ENCODE assay signal across 11 cellular contexts in genomic region chr1:84692391-84692790, GRCh38. TPM values are rescaled to one million over a fixed set of nuclear protein-coding genes. Genes with fewer than 3 reads are reported as not detected.
DNase-seq lines count a peak whose midpoint lies in the region; ATAC-seq and TF ChIP-seq lines count a peak whose summit lies in the region.
"Had no signal": no experiment of that assay in that cellular context is flagged by ENCODE, and none has a peak within 500 bp of the region (broad histone marks: within the 10 kb centered on the region; RNA-seq: fewer than 3 reads in every experiment).

No MANE protein-coding gene starts in this region.

- peaks cover 4% of the 10 kb centered on the region for H3K36me3 Mint-ChIP-seq in activated CD8-positive, alpha-beta memory T cell treated with anti-CD3 and anti-CD28 coated beads, Interleukin-2, amount 10 ng/mL, durations not matched to agents 7 days and 5 days
- no peaks in the 10 kb centered on the region for H3K36me3 Mint-ChIP-seq in activated naive CD8-positive, alpha-beta T cell treated with anti-CD3 and anti-CD28 coated beads, Interleukin-2, amount 50 U/mL, for 24 hours (ENCODE audit: low read depth)

- H3K36me3 ChIP-seq in smooth muscle cell (ENCODE audit: low read depth) (no peaks in the 10 kb centered on the region), mammary epithelial cell (ENCODE audit: insufficient read depth, low read length) (no peaks in the 10 kb centered on the region)
- H3K36me3 ChIP-seq: ovary, suprapubic skin had no signal

- ATAC-seq in activated CD8-positive, alpha-beta memory T cell treated with anti-CD3 and anti-CD28 coated beads, Interleukin-2, amount 10 ng/mL, durations not matched to agents 7 days and 5 days = no peak
- no peak for ATAC-seq in activated naive CD8-positive, alpha-beta T cell treated with anti-CD3 and anti-CD28 coated beads, Interleukin-2, amount 50 U/mL, for 24 hours
- ATAC-seq in GM18861 (IDR thresholded peaks at IDR 0.05; ENCODE audit: unreplicated experiment) = no peak

- H3K27ac Mint-ChIP-seq in activated CD8-positive, alpha-beta memory T cell treated with anti-CD3 and anti-CD28 coated beads, Interleukin-2, amount 10 ng/mL, durations not matched to agents 7 days and 5 days = peak overlapping the region; percentile 81
- peak overlapping the region; percentile 84 for H3K27ac Mint-ChIP-seq in activated naive CD8-positive, alpha-beta T cell treated with anti-CD3 and anti-CD28 coated beads, Interleukin-2, amount 50 U/mL, for 24 hours

- no TSS peak for BruUV-seq in mammary epithelial cell (replicated peaks; lab: Mats Ljungman, UMichigan)

- H3K9me3 Mint-ChIP-seq in activated CD8-positive, alpha-beta memory T cell treated with anti-CD3 and anti-CD28 coated beads, Interleukin-2, amount 10 ng/mL, durations not matched to agents 7 days and 5 days (ENCODE audit: low read depth) = no peaks in the 10 kb centered on the region
- H3K9me3 Mint-ChIP-seq in activated naive CD8-positive, alpha-beta T cell treated with anti-CD3 and anti-CD28 coated beads, Interleukin-2, amount 50 U/mL, for 24 hours = no peaks in the 10 kb centered on the region

- no peak overlapping the region for H3K4me3 ChIP-seq in smooth muscle cell
- H3K4me3 ChIP-seq in mammary epithelial cell (replicated peaks in 1 of 3; ENCODE audit: insufficient read depth in 1 of 3, low read depth in 2 of 3, low read length in 3 of 3) = no peak overlapping the region
- H3K4me3 ChIP-seq: ovary, suprapubic skin had no signal

- H2AFZ ChIP-seq in smooth muscle cell (ENCODE audit: low read depth) = no peak overlapping the region
- no peak overlapping the region for H2AFZ ChIP-seq in mammary epithelial cell (ENCODE audit: low read depth, low read length)

- H3K27me3 ChIP-seq in smooth muscle cell (ENCODE audit: low read depth) = no peaks in the 10 kb centered on the region
- H3K27me3 ChIP-seq in mammary epithelial cell (ENCODE audit: insufficient read depth, low read length) = no peaks in the 10 kb centered on the region
- H3K27me3 ChIP-seq: ovary, suprapubic skin had no signal

- H3K27ac ChIP-seq in smooth muscle cell (ENCODE audit: low read depth) (peak overlapping the region; percentile 25), mammary epithelial cell (ENCODE audit: insufficient read depth, low read depth, low read length) (no peak overlapping the region)
- H3K27ac ChIP-seq: ovary, suprapubic skin had no signal

- H3K4me1 ChIP-seq in smooth muscle cell (ENCODE audit: low read depth) = peaks cover 31% of the 10 kb centered on the region
- H3K4me1 ChIP-seq in mammary epithelial cell (ENCODE audit: insufficient read depth, low read length) = peaks cover 17% of the 10 kb centered on the region

- H3K9ac ChIP-seq in smooth muscle cell (ENCODE audit: low read depth) (no peak overlapping the region), mammary epithelial cell (ENCODE audit: insufficient read depth, low read length) (no peak overlapping the region)

- H3F3A ChIP-seq in smooth muscle cell (ENCODE audit: low read depth) = peaks cover 21% of the 10 kb centered on the region

- H3K4me1 Mint-ChIP-seq in activated CD8-positive, alpha-beta memory T cell treated with anti-CD3 and anti-CD28 coated beads, Interleukin-2, amount 10 ng/mL, durations not matched to agents 7 days and 5 days = peaks cover 41% of the 10 kb centered on the region
- H3K4me1 Mint-ChIP-seq in activated naive CD8-positive, alpha-beta T cell treated with anti-CD3 and anti-CD28 coated beads, Interleukin-2, amount 50 U/mL, for 24 hours = peaks cover 50% of the 10 kb centered on the region

- DNase-seq in activated CD8-positive, alpha-beta memory T cell treated with anti-CD3 and anti-CD28 coated beads, Interleukin-2, amount 10 ng/mL, durations not matched to agents 7 days and 5 days = no peak
- DNase-seq in activated CD8-positive, alpha-beta memory T cell treated with anti-CD3 and anti-CD28 coated beads for 24 hours = no peak
- peak; percentile 5 for DNase-seq in MV-4-11 (lab: John Stamatoyannopoulos, UW)
- no peak for DNase-seq in activated naive CD8-positive, alpha-beta T cell treated with anti-CD3 and anti-CD28 coated beads, Interleukin-2, amount 50 U/mL, for 24 hours
- no peak for DNase-seq in smooth muscle cell (lab: John Stamatoyannopoulos, UW; ENCODE audit: unreplicated experiment)
- DNase-seq in mammary epithelial cell = no peak
- no peak for DNase-seq in kidney tubule cell (ENCODE audit: low spot score)
- DNase-seq: NK-92 treated with Interleukin-12 subunit alpha and Interleukin-12 subunit beta, amount 100 ng/mL, for 24 hours; ovary had no signal

- H3K4me3 Mint-ChIP-seq in activated CD8-positive, alpha-beta memory T cell treated with anti-CD3 and anti-CD28 coated beads, Interleukin-2, amount 10 ng/mL, durations not matched to agents 7 days and 5 days = peak overlapping the region; percentile 67
- peak overlapping the region; percentile 73 for H3K4me3 Mint-ChIP-seq in activated naive CD8-positive, alpha-beta T cell treated with anti-CD3 and anti-CD28 coated beads, Interleukin-2, amount 50 U/mL, for 24 hours

- H3K27me3 Mint-ChIP-seq in activated CD8-positive, alpha-beta memory T cell treated with anti-CD3 and anti-CD28 coated beads, Interleukin-2, amount 10 ng/mL, durations not matched to agents 7 days and 5 days = no peaks in the 10 kb centered on the region
- no peaks in the 10 kb centered on the region for H3K27me3 Mint-ChIP-seq in activated naive CD8-positive, alpha-beta T cell treated with anti-CD3 and anti-CD28 coated beads, Interleukin-2, amount 50 U/mL, for 24 hours

- dilution Hi-C loops in mammary epithelial cell (cut with HindIII; ENCODE audit: low sequenced_read_pairs) = no loop called here

- H3K9me3 ChIP-seq in smooth muscle cell (replicated peaks; ENCODE audit: low read depth) = no peaks in the 10 kb centered on the region
- no peaks in the 10 kb centered on the region for H3K9me3 ChIP-seq in mammary epithelial cell (replicated peaks; ENCODE audit: insufficient read depth, low read length)
- H3K9me3 ChIP-seq: ovary, suprapubic skin had no signal

- 85% methylated on average over 6 of the region's 6 CpGs for WGBS in smooth muscle cell (ENCODE audit: low lambda C conversion rate)
- 87% methylated on average over 6 of the region's 6 CpGs for WGBS in mammary epithelial cell (ENCODE audit: low coverage, missing lambda C conversion rate)

- in situ Hi-C loops in mammary epithelial cell (cut with MboI; ENCODE audit: low sequenced_read_pairs in 2 of 2) = no loop called here

- TF ChIP-seq CTCF in smooth muscle cell (IDR thresholded peaks at IDR 0.05; ENCODE audit: borderline replicate concordance, insufficient read depth, poor library complexity, severe bottlenecking) = no peak
- no peak for TF ChIP-seq CTCF in mammary epithelial cell (conservative IDR thresholded peaks at IDR 0.05 in 1 of 2, IDR thresholded peaks at IDR 0.05 in 1 of 2; ENCODE audit: extremely low read depth in 1 of 2, insufficient read depth in 1 of 2, low read depth in 1 of 2, low read length in 2 of 2)

- H3K79me2 ChIP-seq in smooth muscle cell (ENCODE audit: low read depth) = peaks cover 22% of the 10 kb centered on the region
- H3K79me2 ChIP-seq in mammary epithelial cell (ENCODE audit: insufficient read depth, low read length) = peaks cover 24% of the 10 kb centered on the region

- H3K4me2 ChIP-seq in smooth muscle cell (peak overlapping the region; percentile 63), mammary epithelial cell (ENCODE audit: insufficient read depth, low read depth, low read length) (no peak overlapping the region)

- H4K20me1 ChIP-seq in smooth muscle cell (ENCODE audit: low read depth) = peaks cover 14% of the 10 kb centered on the region
- no peaks in the 10 kb centered on the region for H4K20me1 ChIP-seq in mammary epithelial cell (ENCODE audit: insufficient read depth, low read length)

- intact Hi-C loops in mammary epithelial cell (cut with micrococcal nuclease) = loop anchor here (10.0 kb wide), 1 partner anchor 152 kb away; no protein-coding TSS in a partner anchor

- CTCF ChIA-PET in activated CD8-positive, alpha-beta memory T cell treated with anti-CD3 and anti-CD28 coated beads, Interleukin-2, amount 10 ng/mL, durations not matched to agents 7 days and 5 days (lab: Charles Lee) = interaction anchor here (0.7 to 1.6 kb wide), 4 partner anchors 72 to 1016 kb away, joined by 3 to 5 read pairs (median 4); partner anchors contain the start of gene ZNHIT6
- CTCF ChIA-PET in mammary epithelial cell (lab: Charles Lee; ENCODE audit: low non-redundant PET) = no interaction called here

RNA-seq across cellular contexts. Expression of gene SSX2IP, which starts 2.1 kb away (rescaled TPM):
- total RNA-seq in activated CD8-positive, alpha-beta memory T cell treated with anti-CD3 and anti-CD28 coated beads, Interleukin-2, amount 10 ng/mL, durations not matched to agents 7 days and 5 days = 10 to 100 TPM; 14.1 to 14.5 TPM
- total RNA-seq in smooth muscle cell (60.9 and 69.7 TPM in 2 replicates), mammary epithelial cell (10 to 100 TPM; 11.3 to 22.5 TPM)
- polyA plus RNA-seq in smooth muscle cell (22.4 and 27.4 TPM in 2 replicates), mammary epithelial cell (5.2 TPM)
- polyA minus RNA-seq in mammary epithelial cell = 2.7 TPM
